ENCODE assay signal across 8 cellular contexts in the genomic region with DNA sequence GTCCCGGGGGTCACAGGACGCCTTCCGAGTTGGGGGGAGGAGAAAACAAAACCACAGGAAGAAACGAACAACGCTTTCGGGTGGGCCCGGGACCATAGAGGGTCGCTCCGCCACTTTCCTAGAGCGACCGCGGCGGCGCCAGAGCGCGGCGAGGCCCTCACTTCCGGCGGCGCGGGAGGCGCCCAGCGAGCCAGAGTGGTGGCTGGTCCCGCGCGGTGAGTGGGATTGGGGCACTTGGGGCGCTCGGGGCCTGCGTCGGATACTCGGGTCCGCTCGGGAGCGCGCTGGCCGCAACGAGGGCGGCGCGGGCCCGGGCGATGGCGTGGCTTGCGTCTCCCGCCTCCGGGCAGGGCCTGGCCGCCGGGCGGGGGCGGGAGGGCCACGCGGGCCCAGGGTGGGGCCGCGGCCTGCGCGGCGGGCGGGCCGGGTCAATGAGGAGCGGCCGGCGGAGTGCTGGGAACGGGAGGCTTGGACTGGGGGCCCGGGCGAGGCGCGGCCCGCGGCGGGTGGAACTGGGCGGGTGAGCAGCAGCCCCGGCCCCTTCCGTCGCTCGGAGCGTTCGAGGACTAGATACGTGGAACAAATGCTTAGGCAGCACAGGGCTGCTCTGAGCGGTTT. TPM values are rescaled to one million over a fixed set of nuclear protein-coding genes. Genes with fewer than 3 reads are reported as not detected.
A peak's percentile ranks its signal among the peaks of the same experiment; 100 is the strongest.
DNase-seq lines count a peak whose midpoint lies in the region; ATAC-seq and TF ChIP-seq lines count a peak whose summit lies in the region.

A gene (plus strand): TSS at position 160 of the 618 bp plus-strand sequence. CDS start 2,446 bp downstream, outside the sequence.

- H3K27me3 ChIP-seq in ascending aorta (no peaks in the 10 kb centered on the region), sigmoid colon (no peaks in the 10 kb centered on the region)

- TF ChIP-seq EP300 in sigmoid colon (IDR thresholded peaks at IDR 0.05) = no peak

- no peaks in the 10 kb centered on the region for H3K9me3 ChIP-seq in ascending aorta
- H3K9me3 ChIP-seq in sigmoid colon = no peaks in the 10 kb centered on the region

- TF ChIP-seq POLR2A in sigmoid colon (IDR thresholded peaks at IDR 0.05) = peak in 1 of 2 donors; percentile 48

- peaks cover 3 to 44% of the 10 kb centered on the region in 2 donors for H3K4me1 ChIP-seq in ascending aorta
- H3K4me1 ChIP-seq in sigmoid colon = peaks cover 0 to 60% (median 38%) of the 10 kb centered on the region in 4 donors

- peak; percentile 86 for ATAC-seq in GM21723 (IDR thresholded peaks at IDR 0.05; ENCODE audit: unreplicated experiment)

- H3K27ac ChIP-seq in ascending aorta = peak within 1 kb of the TSS; percentile 90 to 93
- peak within 1 kb of the TSS; percentile 92 to 97 (median 93) for H3K27ac ChIP-seq in sigmoid colon

- DNase-seq in GF-D8 (lab: John Stamatoyannopoulos, UW) (peak; percentile 81), KBM-7 (peak; percentile 69), T-helper 2 cell (peak; percentile 28 to 83 (median 41)), ascending aorta (ENCODE audit: low spot score in 2 of 2) (no peak), hippocampal formation (lab: John Stamatoyannopoulos, UW) (peak; percentile 66 to 69), sigmoid colon (peak; percentile 82), NCI-H1694 treated with DMSO at 0.1 percent for 48 hours (lab: John Stamatoyannopoulos, UW) (no peak)

- in situ Hi-C loops in KBM-7 (cut with MboI; ENCODE audit: low pct_unique_long_range_greater_than_20kb, low sequenced_read_pairs) = no loop called here

- WGBS in sigmoid colon, 2 donors = 0 to 1% methylated on average over 79 of the region's 79 CpGs

- intact Hi-C loops in ascending aorta (cut with DNase I) = loop anchor here (1.0 to 10.0 kb wide), 5 partner anchors 23 to 671 kb away; a partner anchor contains a TSS
- intact Hi-C loops in sigmoid colon (cut with DNase I) = loop anchor here (2.0 to 10.0 kb wide), 4 partner anchors 20 to 1326 kb away; a partner anchor contains a TSS

- H3K36me3 ChIP-seq in ascending aorta (peaks cover 0 to 26% of the 10 kb centered on the region in 2 donors), sigmoid colon (peaks cover 0 to 23% (median 5%) of the 10 kb centered on the region in 4 donors)

- TF ChIP-seq CTCF in ascending aorta (IDR thresholded peaks at IDR 0.05) (peak in 1 of 3 experiments; percentile 30), sigmoid colon (IDR thresholded peaks at IDR 0.05) (peak in 2 of 4 experiments; percentile 4 to 32)

- H3K4me3 ChIP-seq in ascending aorta (peak within 1 kb of the TSS; percentile 74), sigmoid colon (peak within 1 kb of the TSS; percentile 51 to 66 (median 61))

RNA-seq across cellular contexts. Expression of the gene that starts here (rescaled TPM):
- total RNA-seq in ascending aorta (1.6 TPM), sigmoid colon (10 to 100 TPM; 18.3 to 29.9 (median 24.0) TPM)
- 10 to 100 TPM; 12.9 to 16.8 (median 13.5) TPM for polyA plus RNA-seq in sigmoid colon

Comparison
In these comparisons a context has a peak if more than half of its experiments do, and no peak if none do; other contexts are left out.
1. DNase-seq: peak in GF-D8 (single experiment), KBM-7 (single experiment), T-helper 2 cell (5 of 5), hippocampal formation (2 of 2) and sigmoid colon (single experiment); none in ascending aorta (0 of 2) and NCI-H1694 treated with DMSO at 0.1 percent for 48 hours (single experiment).